Comparison of ENCODE assay signal across 1 cellular context in genomic region chr22:20632518-20632917, GRCh38.
TF ChIP-seq lines count a peak whose summit lies in the region.

No MANE protein-coding gene starts in this region.

TF ChIP-seq in K562, 482 proteins besides CTCF, POLR2A, EP300 and RAD21 (continued from another document):
- no peak for TF ChIP-seq MLLT1 (IDR thresholded peaks at IDR 0.05)
- TF ChIP-seq THAP12 (CRISPR knock-in tag; IDR thresholded peaks at IDR 0.05), result peak; percentile 59; the same call in 1 of the 2 replicates
- 0 out of 2 replicates have a peak, but pooled peaks have one; percentile 24 for TF ChIP-seq ZC3H4 (CRISPR knock-in tag; IDR thresholded peaks at IDR 0.05; ENCODE audit: borderline replicate concordance)
- 0 out of 2 replicates have a peak, but pooled peaks have one; percentile 4 for TF ChIP-seq SMC3 (conservative IDR thresholded peaks at IDR 0.05; ENCODE audit: insufficient read depth, low read depth, low read length)
- no peak for TF ChIP-seq ESRRB (CRISPR knock-in tag; IDR thresholded peaks at IDR 0.05; ENCODE audit: borderline replicate concordance)
- TF ChIP-seq ZNF41 (CRISPR knock-in tag; conservative IDR thresholded peaks at IDR 0.05), result no peak
- 0 out of 2 replicates have a peak, but pooled peaks have one; percentile 74 for TF ChIP-seq RHOXF2B (CRISPR knock-in tag; conservative IDR thresholded peaks at IDR 0.05)
- no peak for TF ChIP-seq MTA2 (IDR thresholded peaks at IDR 0.05; ENCODE audit: low read depth)
- no peak for TF ChIP-seq DMBX1 (CRISPR knock-in tag; IDR thresholded peaks at IDR 0.05; ENCODE audit: borderline replicate concordance)
- TF ChIP-seq GTF2F1 (IDR thresholded peaks at IDR 0.05; ENCODE audit: low read depth, low read length), result no peak
- TF ChIP-seq ZNF263 (CRISPR knock-in tag; IDR thresholded peaks at IDR 0.05; ENCODE audit: borderline replicate concordance), result no peak
- TF ChIP-seq, protein P1, sequence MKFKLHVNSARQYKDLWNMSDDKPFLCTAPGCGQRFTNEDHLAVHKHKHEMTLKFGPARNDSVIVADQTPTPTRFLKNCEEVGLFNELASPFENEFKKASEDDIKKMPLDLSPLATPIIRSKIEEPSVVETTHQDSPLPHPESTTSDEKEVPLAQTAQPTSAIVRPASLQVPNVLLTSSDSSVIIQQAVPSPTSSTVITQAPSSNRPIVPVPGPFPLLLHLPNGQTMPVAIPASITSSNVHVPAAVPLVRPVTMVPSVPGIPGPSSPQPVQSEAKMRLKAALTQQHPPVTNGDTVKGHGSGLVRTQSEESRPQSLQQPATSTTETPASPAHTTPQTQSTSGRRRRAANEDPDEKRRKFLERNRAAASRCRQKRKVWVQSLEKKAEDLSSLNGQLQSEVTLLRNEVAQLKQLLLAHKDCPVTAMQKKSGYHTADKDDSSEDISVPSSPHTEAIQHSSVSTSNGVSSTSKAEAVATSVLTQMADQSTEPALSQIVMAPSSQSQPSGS (CRISPR knock-in tag; IDR thresholded peaks at IDR 0.05), result peak; percentile 18; the same call in 1 of the 2 replicates
- no peak for TF ChIP-seq BACH1 (tag; IDR thresholded peaks at IDR 0.05)
- TF ChIP-seq PTBP1 (IDR thresholded peaks at IDR 0.05; ENCODE audit: low read depth, low read length), result no peak
- TF ChIP-seq NR2F6 (CRISPR knock-in tag; IDR thresholded peaks at IDR 0.05), result no peak
- TF ChIP-seq SNRNP70 (optimal IDR thresholded peaks at IDR 0.05; ENCODE audit: low read depth, low read length), result peak; percentile 63
- TF ChIP-seq MYC (IDR thresholded peaks at IDR 0.05; ENCODE audit: low read depth, low read length), result no peak
- 0 out of 2 replicates have a peak, but pooled peaks have one; percentile 39 for TF ChIP-seq MYC (CRISPR knock-in tag; IDR thresholded peaks at IDR 0.05; ENCODE audit: borderline replicate concordance, low read depth)
- peak; percentile 20; the same call in 1 of the 2 replicates for TF ChIP-seq ZBTB7A (IDR thresholded peaks at IDR 0.05; ENCODE audit: borderline replicate concordance, control insufficient read depth, low read depth, low read length)
